21 cellular contexts compared by ENCODE assay signal in the genomic region with DNA sequence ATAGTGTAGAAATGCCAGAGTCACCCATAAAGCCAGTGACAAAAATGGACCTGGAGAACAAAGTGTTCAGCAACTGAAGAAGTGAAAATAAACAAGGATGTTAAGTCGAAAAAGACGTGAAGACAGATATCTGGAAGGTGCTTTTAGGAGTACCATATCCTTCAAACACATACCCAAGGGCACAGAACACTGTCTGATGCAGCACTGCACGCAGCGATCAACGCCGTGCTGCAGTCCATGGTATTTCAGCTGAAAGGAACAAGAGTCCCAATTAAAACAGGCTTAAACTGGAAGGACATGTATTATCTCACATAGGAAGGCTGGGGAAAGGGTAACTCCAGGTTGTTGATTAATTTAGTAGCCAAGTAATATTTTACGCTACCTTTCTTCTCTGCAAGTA.
DNase-seq lines count a peak whose midpoint lies in the region; ATAC-seq and TF ChIP-seq lines count a peak whose summit lies in the region.
"Had no signal": no experiment of that assay in that cellular context is flagged by ENCODE, and none has a peak within 500 bp of the region (broad histone marks: within the 10 kb centered on the region; RNA-seq: fewer than 3 reads in every experiment).

No MANE protein-coding gene starts in this region.

- no peak for TF ChIP-seq EP300 in gastroesophageal sphincter (IDR thresholded peaks at IDR 0.05)
- TF ChIP-seq EP300 in SK-N-SH (IDR thresholded peaks at IDR 0.05; ENCODE audit: borderline replicate concordance in 1 of 2, low read depth in 1 of 2, low read length in 1 of 2), result no peak

- no peak overlapping the region for H3K9ac ChIP-seq in subcutaneous abdominal adipose tissue (ENCODE audit: low read length in 5 of 5)
- no peak overlapping the region for H3K9ac ChIP-seq in SK-N-SH
- H3K9ac ChIP-seq: BLaER1 had no signal

- CTCF ChIA-PET in SK-N-SH (lab: Yijun Ruan, JAX), result no interaction called here

- no peaks in the 10 kb centered on the region for H3K9me2 ChIP-seq in SK-N-SH

- ATAC-seq in RWPE2 (ENCODE audit: low read depth), result no peak
- peak; percentile 13 for ATAC-seq in gastroesophageal sphincter
- peak; percentile 64 to 82 for ATAC-seq in right cardiac atrium
- no peak for ATAC-seq in GM18520 (IDR thresholded peaks at IDR 0.05; ENCODE audit: unreplicated experiment)
- ATAC-seq: HCT116, K562, Panc1 had no signal

- H3K27ac ChIP-seq in RWPE2 (ENCODE audit: poor library complexity, severe bottlenecking) (peak overlapping the region; percentile 71), gastroesophageal sphincter (peak overlapping the region in 3 of 4 donors; percentile 19 to 52 (median 50)), right cardiac atrium (ENCODE audit: low read length) (no peak overlapping the region), subcutaneous abdominal adipose tissue (ENCODE audit: low read depth, low read length) (peak overlapping the region; percentile 68), SK-N-SH (ENCODE audit: low read depth in 2 of 2, low read length in 1 of 2) (no peak overlapping the region)
- H3K27ac ChIP-seq: BLaER1 had no signal

- no peaks in the 10 kb centered on the region for H3K79me2 ChIP-seq in SK-N-SH (ENCODE audit: insufficient read depth)

- no peak for DNase-seq in RWPE2 (ENCODE audit: low spot score)
- DNase-seq in right cardiac atrium, result no peak
- DNase-seq in SIG-M5 (lab: John Stamatoyannopoulos, UW), result no peak
- DNase-seq in occipital lobe (lab: John Stamatoyannopoulos, UW), result no peak
- DNase-seq in SK-N-SH, result no peak
- DNase-seq: CD4-positive, alpha-beta memory T cell; DMS153; GDM1; GOT3; NCI-H1105; NCI-H2081; NCI-H2171 treated with DMSO at 0.1 percent for 48 hours; NCI-H446 treated with DMSO at 0.1 percent for 48 hours; SHP77 had no signal

- H2AFZ ChIP-seq in SK-N-SH (ENCODE audit: low read depth), result no peak overlapping the region

- POLR2A ChIA-PET in SK-N-SH (lab: Yijun Ruan, JAX), result no interaction called here

- no peaks in the 10 kb centered on the region for H3K9me3 ChIP-seq in RWPE2 (ENCODE audit: severe bottlenecking)
- H3K9me3 ChIP-seq in gastroesophageal sphincter, result no peaks in the 10 kb centered on the region
- H3K9me3 ChIP-seq in right cardiac atrium (ENCODE audit: control insufficient read depth, low read length), result no peaks in the 10 kb centered on the region
- H3K9me3 ChIP-seq in subcutaneous abdominal adipose tissue (ENCODE audit: control insufficient read depth in 5 of 5, low read length in 5 of 5), result no peaks in the 10 kb centered on the region
- no peaks in the 10 kb centered on the region for H3K9me3 ChIP-seq in SK-N-SH
- H3K9me3 ChIP-seq: BLaER1 had no signal

- TF ChIP-seq CTCF in RWPE2 (IDR thresholded peaks at IDR 0.05; ENCODE audit: poor library complexity, severe bottlenecking), result no peak
- no peak for TF ChIP-seq CTCF in gastroesophageal sphincter (IDR thresholded peaks at IDR 0.05)
- TF ChIP-seq CTCF in SK-N-SH (IDR thresholded peaks at IDR 0.05), result no peak

- H3K27me3 ChIP-seq in RWPE2 (ENCODE audit: insufficient read depth, poor library complexity, severe bottlenecking), result no peaks in the 10 kb centered on the region
- no peaks in the 10 kb centered on the region for H3K27me3 ChIP-seq in gastroesophageal sphincter
- H3K27me3 ChIP-seq in right cardiac atrium (ENCODE audit: control insufficient read depth, insufficient read depth), result no peaks in the 10 kb centered on the region
- no peaks in the 10 kb centered on the region for H3K27me3 ChIP-seq in subcutaneous abdominal adipose tissue (ENCODE audit: control insufficient read depth in 5 of 5, insufficient read depth in 4 of 5, low read length in 5 of 5)
- H3K27me3 ChIP-seq in SK-N-SH (ENCODE audit: insufficient read depth), result no peaks in the 10 kb centered on the region
- H3K27me3 ChIP-seq: BLaER1 had no signal

- no peaks in the 10 kb centered on the region for H4K20me1 ChIP-seq in SK-N-SH (ENCODE audit: insufficient read depth)
- H4K20me1 ChIP-seq: BLaER1 had no signal

- intact Hi-C loops in right cardiac atrium (cut with DNase I), result no loop called here

- H3K4me1 ChIP-seq in RWPE2 (ENCODE audit: insufficient read depth, poor library complexity, severe bottlenecking) (peaks cover 4% of the 10 kb centered on the region), gastroesophageal sphincter (peaks cover 0 to 23% (median 7%) of the 10 kb centered on the region in 3 donors), right cardiac atrium (ENCODE audit: control insufficient read depth, insufficient read depth, low read length) (peaks cover 2% of the 10 kb centered on the region), subcutaneous abdominal adipose tissue (ENCODE audit: control insufficient read depth in 5 of 5, insufficient read depth in 5 of 5, low read length in 5 of 5) (peaks cover 5 to 31% (median 13%) of the 10 kb centered on the region in 5 donors), SK-N-SH (ENCODE audit: control insufficient read depth in 1 of 2, insufficient read depth in 2 of 2, low read depth in 1 of 2, low read length in 1 of 2) (no peaks in the 10 kb centered on the region)
- H3K4me1 ChIP-seq: BLaER1 had no signal

- H3F3A ChIP-seq in SK-N-SH (replicated peaks; ENCODE audit: insufficient read depth), result no peaks in the 10 kb centered on the region

- H3K4me3 ChIP-seq in RWPE2 (ENCODE audit: severe bottlenecking), result no peak overlapping the region
- H3K4me3 ChIP-seq in gastroesophageal sphincter, result no peak overlapping the region
- H3K4me3 ChIP-seq in right cardiac atrium (ENCODE audit: low read length), result no peak overlapping the region
- no peak overlapping the region for H3K4me3 ChIP-seq in subcutaneous abdominal adipose tissue (ENCODE audit: low read depth in 1 of 5, low read length in 5 of 5)
- H3K4me3 ChIP-seq in SK-N-SH (ENCODE audit: low read depth in 2 of 2, low read length in 1 of 2), result no peak overlapping the region
- H3K4me3 ChIP-seq: BLaER1, K562 had no signal

- H3K4me2 ChIP-seq in SK-N-SH, result no peak overlapping the region
- H3K4me2 ChIP-seq: BLaER1 had no signal

- no peak for TF ChIP-seq POLR2A in gastroesophageal sphincter (IDR thresholded peaks at IDR 0.05)

- no peak for TF ChIP-seq RAD21 in SK-N-SH (IDR thresholded peaks at IDR 0.05; ENCODE audit: low read length)

- H3K36me3 ChIP-seq in RWPE2 (ENCODE audit: low read depth), result no peaks in the 10 kb centered on the region
- no peaks in the 10 kb centered on the region for H3K36me3 ChIP-seq in gastroesophageal sphincter
- H3K36me3 ChIP-seq in subcutaneous abdominal adipose tissue (ENCODE audit: control insufficient read depth in 5 of 5, insufficient read depth in 5 of 5, low read length in 5 of 5), result no peaks in the 10 kb centered on the region
- H3K36me3 ChIP-seq in SK-N-SH (replicated peaks in 1 of 2; ENCODE audit: control insufficient read depth in 1 of 2, insufficient read depth in 2 of 2, low read length in 1 of 2), result no peaks in the 10 kb centered on the region
- H3K36me3 ChIP-seq: BLaER1 had no signal

- 42 to 49% methylated on average over 7 of the region's 7 CpGs for WGBS in gastroesophageal sphincter (ENCODE audit: low coverage in 1 of 2), 2 donors
- 32% methylated on average over 7 of the region's 7 CpGs for WGBS in right cardiac atrium
- 68% methylated on average over 7 of the region's 7 CpGs for WGBS in SK-N-SH (ENCODE audit: low lambda C conversion rate)

TF ChIP-seq in SK-N-SH, 30 proteins besides CTCF, POLR2A, EP300 and RAD21 (continues in another document):
- TF ChIP-seq FOXJ3 (CRISPR knock-in tag; IDR thresholded peaks at IDR 0.05) (no peak), POLR2AphosphoS5 (IDR thresholded peaks at IDR 0.05; ENCODE audit: low read depth, low read length) (no peak), CHD2 (IDR thresholded peaks at IDR 0.05; ENCODE audit: low read length, partially characterized antibody) (no peak), RFX5 (IDR thresholded peaks at IDR 0.05; ENCODE audit: low read length) (no peak), NRF1 (IDR thresholded peaks at IDR 0.05; ENCODE audit: low read depth, low read length) (no peak), RXRA (IDR thresholded peaks at IDR 0.05; ENCODE audit: borderline replicate concordance, low read depth) (no peak)
- TF ChIP-seq, protein P1, sequence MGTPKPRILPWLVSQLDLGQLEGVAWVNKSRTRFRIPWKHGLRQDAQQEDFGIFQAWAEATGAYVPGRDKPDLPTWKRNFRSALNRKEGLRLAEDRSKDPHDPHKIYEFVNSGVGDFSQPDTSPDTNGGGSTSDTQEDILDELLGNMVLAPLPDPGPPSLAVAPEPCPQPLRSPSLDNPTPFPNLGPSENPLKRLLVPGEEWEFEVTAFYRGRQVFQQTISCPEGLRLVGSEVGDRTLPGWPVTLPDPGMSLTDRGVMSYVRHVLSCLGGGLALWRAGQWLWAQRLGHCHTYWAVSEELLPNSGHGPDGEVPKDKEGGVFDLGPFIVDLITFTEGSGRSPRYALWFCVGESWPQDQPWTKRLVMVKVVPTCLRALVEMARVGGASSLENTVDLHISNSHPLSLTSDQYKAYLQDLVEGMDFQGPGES (IDR thresholded peaks at IDR 0.05; ENCODE audit: low read depth, low read length), result no peak
- TF ChIP-seq, protein P2, sequence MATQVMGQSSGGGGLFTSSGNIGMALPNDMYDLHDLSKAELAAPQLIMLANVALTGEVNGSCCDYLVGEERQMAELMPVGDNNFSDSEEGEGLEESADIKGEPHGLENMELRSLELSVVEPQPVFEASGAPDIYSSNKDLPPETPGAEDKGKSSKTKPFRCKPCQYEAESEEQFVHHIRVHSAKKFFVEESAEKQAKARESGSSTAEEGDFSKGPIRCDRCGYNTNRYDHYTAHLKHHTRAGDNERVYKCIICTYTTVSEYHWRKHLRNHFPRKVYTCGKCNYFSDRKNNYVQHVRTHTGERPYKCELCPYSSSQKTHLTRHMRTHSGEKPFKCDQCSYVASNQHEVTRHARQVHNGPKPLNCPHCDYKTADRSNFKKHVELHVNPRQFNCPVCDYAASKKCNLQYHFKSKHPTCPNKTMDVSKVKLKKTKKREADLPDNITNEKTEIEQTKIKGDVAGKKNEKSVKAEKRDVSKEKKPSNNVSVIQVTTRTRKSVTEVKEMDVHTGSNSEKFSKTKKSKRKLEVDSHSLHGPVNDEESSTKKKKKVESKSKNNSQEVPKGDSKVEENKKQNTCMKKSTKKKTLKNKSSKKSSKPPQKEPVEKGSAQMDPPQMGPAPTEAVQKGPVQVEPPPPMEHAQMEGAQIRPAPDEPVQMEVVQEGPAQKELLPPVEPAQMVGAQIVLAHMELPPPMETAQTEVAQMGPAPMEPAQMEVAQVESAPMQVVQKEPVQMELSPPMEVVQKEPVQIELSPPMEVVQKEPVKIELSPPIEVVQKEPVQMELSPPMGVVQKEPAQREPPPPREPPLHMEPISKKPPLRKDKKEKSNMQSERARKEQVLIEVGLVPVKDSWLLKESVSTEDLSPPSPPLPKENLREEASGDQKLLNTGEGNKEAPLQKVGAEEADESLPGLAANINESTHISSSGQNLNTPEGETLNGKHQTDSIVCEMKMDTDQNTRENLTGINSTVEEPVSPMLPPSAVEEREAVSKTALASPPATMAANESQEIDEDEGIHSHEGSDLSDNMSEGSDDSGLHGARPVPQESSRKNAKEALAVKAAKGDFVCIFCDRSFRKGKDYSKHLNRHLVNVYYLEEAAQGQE (IDR thresholded peaks at IDR 0.05; ENCODE audit: low read depth, low read length), result no peak
- TF ChIP-seq, protein P3, sequence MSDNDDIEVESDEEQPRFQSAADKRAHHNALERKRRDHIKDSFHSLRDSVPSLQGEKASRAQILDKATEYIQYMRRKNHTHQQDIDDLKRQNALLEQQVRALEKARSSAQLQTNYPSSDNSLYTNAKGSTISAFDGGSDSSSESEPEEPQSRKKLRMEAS (IDR thresholded peaks at IDR 0.05; ENCODE audit: low read depth), result no peak

Comparison
In these comparisons a context has a peak if more than half of its experiments do, and no peak if none do; other contexts are left out.
1. ATAC-seq: peak in gastroesophageal sphincter (single experiment) and right cardiac atrium (2 of 2); none in RWPE2 (single experiment) and GM18520 (single experiment).
2. H3K27ac ChIP-seq: peak in RWPE2 (single experiment), gastroesophageal sphincter (3 of 4) and subcutaneous abdominal adipose tissue (single experiment); none in right cardiac atrium (single experiment) and SK-N-SH (0 of 2).